In genomic region chr2:239687441-239687840, GRCh38 we compare ENCODE assay signal across 22 cellular contexts.
"Had no signal": no experiment of that assay in that cellular context is flagged by ENCODE, and none has a peak within 500 bp of the region (broad histone marks: within the 10 kb centered on the region; RNA-seq: fewer than 3 reads in every experiment).

No MANE protein-coding gene starts in this region.

- H3K27me3 ChIP-seq: hepatocyte had no signal

- H3K36me3 Mint-ChIP-seq: activated naive CD8-positive, alpha-beta T cell; mesothelial cell of epicardium; stimulated activated effector memory CD8-positive, alpha-beta T cell treated with anti-CD3 and anti-CD28 coated beads, Interleukin-12 subunit alpha, Interleukin-12 subunit beta, amount 100 ng/mL, for 72 hours had no signal

- H3K4me1 ChIP-seq: esophagus squamous epithelium, tibial artery had no signal

- H3K9me3 ChIP-seq: esophagus squamous epithelium, suprapubic skin, upper lobe of right lung had no signal

- ATAC-seq: activated T-cell treated with anti-CD3 and anti-CD28 coated beads, Interleukin-2, amount 50 U/mL, for 72 hours; right cardiac atrium; stimulated activated effector memory CD8-positive, alpha-beta T cell treated with anti-CD3 and anti-CD28 coated beads, Interleukin-12 subunit alpha, Interleukin-12 subunit beta, amount 100 ng/mL, for 72 hours had no signal

- H3K4me3 ChIP-seq: esophagus squamous epithelium, hepatocyte, suprapubic skin, tibial artery, upper lobe of right lung had no signal

- H3K27ac ChIP-seq: esophagus squamous epithelium, hepatocyte, suprapubic skin, tibial artery, upper lobe of right lung had no signal

- H3K27ac Mint-ChIP-seq: activated naive CD8-positive, alpha-beta T cell; activated T-cell treated with anti-CD3 and anti-CD28 coated beads, Interleukin-2, amount 50 U/mL, for 72 hours; mesothelial cell of epicardium had no signal

- DNase-seq: activated CD4-positive, alpha-beta T cell treated with anti-CD3 and anti-CD28 coated beads for 4 hours; activated CD4-positive, alpha-beta T cell treated with anti-CD3 and anti-CD28 coated beads, Interleukin-2, amount 50 U/mL, for 4 hours; activated CD4-positive, CD25-positive, alpha-beta regulatory T cell; activated naive CD4-positive, alpha-beta T cell; activated T-cell treated with anti-CD3 and anti-CD28 coated beads for 4 hours; activated T-cell treated with anti-CD3 and anti-CD28 coated beads, Interleukin-2, amount 50 U/mL, for 72 hours; anterior cingulate cortex; cerebellar nuclear complex; cortex of kidney; esophagus squamous epithelium; glutamatergic neuron; naive B cell; nucleus accumbens; right cardiac atrium; stimulated activated CD4-positive, alpha-beta T cell treated with anti-CD3 and anti-CD28 coated beads, Interleukin-4, amount 100 ng/mL, for 1 hour had no signal

- H3K36me3 ChIP-seq: esophagus squamous epithelium, suprapubic skin, tibial artery, upper lobe of right lung had no signal
